Comparison of ENCODE assay signal across 2 cellular contexts in genomic region chr1:22557341-22557950, GRCh38.
TF ChIP-seq lines count a peak whose summit lies in the region.

No MANE protein-coding gene starts in this region.

TF ChIP-seq in HEK293, 187 proteins besides CTCF, POLR2A, EP300 and RAD21 (continued from another document and continues in another):
- TF ChIP-seq, protein P1, sequence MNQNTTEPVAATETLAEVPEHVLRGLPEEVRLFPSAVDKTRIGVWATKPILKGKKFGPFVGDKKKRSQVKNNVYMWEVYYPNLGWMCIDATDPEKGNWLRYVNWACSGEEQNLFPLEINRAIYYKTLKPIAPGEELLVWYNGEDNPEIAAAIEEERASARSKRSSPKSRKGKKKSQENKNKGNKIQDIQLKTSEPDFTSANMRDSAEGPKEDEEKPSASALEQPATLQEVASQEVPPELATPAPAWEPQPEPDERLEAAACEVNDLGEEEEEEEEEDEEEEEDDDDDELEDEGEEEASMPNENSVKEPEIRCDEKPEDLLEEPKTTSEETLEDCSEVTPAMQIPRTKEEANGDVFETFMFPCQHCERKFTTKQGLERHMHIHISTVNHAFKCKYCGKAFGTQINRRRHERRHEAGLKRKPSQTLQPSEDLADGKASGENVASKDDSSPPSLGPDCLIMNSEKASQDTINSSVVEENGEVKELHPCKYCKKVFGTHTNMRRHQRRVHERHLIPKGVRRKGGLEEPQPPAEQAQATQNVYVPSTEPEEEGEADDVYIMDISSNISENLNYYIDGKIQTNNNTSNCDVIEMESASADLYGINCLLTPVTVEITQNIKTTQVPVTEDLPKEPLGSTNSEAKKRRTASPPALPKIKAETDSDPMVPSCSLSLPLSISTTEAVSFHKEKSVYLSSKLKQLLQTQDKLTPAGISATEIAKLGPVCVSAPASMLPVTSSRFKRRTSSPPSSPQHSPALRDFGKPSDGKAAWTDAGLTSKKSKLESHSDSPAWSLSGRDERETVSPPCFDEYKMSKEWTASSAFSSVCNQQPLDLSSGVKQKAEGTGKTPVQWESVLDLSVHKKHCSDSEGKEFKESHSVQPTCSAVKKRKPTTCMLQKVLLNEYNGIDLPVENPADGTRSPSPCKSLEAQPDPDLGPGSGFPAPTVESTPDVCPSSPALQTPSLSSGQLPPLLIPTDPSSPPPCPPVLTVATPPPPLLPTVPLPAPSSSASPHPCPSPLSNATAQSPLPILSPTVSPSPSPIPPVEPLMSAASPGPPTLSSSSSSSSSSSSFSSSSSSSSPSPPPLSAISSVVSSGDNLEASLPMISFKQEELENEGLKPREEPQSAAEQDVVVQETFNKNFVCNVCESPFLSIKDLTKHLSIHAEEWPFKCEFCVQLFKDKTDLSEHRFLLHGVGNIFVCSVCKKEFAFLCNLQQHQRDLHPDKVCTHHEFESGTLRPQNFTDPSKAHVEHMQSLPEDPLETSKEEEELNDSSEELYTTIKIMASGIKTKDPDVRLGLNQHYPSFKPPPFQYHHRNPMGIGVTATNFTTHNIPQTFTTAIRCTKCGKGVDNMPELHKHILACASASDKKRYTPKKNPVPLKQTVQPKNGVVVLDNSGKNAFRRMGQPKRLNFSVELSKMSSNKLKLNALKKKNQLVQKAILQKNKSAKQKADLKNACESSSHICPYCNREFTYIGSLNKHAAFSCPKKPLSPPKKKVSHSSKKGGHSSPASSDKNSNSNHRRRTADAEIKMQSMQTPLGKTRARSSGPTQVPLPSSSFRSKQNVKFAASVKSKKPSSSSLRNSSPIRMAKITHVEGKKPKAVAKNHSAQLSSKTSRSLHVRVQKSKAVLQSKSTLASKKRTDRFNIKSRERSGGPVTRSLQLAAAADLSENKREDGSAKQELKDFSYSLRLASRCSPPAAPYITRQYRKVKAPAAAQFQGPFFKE (tag by site-specific recombination; IDR thresholded peaks at IDR 0.05; ENCODE audit: borderline replicate concordance) = no peak
- TF ChIP-seq, protein P2, sequence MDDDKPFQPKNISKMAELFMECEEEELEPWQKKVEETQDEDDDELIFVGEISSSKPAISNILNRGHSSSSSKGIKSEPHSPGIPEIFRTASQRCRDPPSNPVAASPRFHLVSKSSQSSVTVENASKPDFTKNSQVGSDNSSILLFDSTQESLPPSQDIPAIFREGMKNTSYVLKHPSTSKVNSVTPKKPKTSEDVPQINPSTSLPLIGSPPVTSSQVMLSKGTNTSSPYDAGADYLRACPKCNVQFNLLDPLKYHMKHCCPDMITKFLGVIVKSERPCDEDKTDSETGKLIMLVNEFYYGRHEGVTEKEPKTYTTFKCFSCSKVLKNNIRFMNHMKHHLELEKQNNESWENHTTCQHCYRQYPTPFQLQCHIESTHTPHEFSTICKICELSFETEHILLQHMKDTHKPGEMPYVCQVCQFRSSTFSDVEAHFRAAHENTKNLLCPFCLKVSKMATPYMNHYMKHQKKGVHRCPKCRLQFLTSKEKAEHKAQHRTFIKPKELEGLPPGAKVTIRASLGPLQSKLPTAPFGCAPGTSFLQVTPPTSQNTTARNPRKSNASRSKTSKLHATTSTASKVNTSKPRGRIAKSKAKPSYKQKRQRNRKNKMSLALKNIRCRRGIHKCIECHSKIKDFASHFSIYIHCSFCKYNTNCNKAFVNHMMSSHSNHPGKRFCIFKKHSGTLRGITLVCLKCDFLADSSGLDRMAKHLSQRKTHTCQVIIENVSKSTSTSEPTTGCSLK (tag by site-specific recombination; IDR thresholded peaks at IDR 0.05) = no peak
- TF ChIP-seq ZNF274 (IDR thresholded peaks at IDR 0.05; ENCODE audit: low read length) = no peak
- TF ChIP-seq ZNF274 (tag by site-specific recombination; IDR thresholded peaks at IDR 0.05; ENCODE audit: borderline replicate concordance) = no peak
- no peak for TF ChIP-seq HOXA7 (CRISPR knock-in tag; IDR thresholded peaks at IDR 0.05; ENCODE audit: borderline replicate concordance)
- TF ChIP-seq ZNF366 (tag by site-specific recombination; conservative IDR thresholded peaks at IDR 0.05) = peak; percentile 40; the same call in 1 of the 2 replicates
- peak; percentile 29; the same call in 1 of the 2 replicates for TF ChIP-seq OSR2 (tag by site-specific recombination; IDR thresholded peaks at IDR 0.05)
- TF ChIP-seq, protein P3, sequence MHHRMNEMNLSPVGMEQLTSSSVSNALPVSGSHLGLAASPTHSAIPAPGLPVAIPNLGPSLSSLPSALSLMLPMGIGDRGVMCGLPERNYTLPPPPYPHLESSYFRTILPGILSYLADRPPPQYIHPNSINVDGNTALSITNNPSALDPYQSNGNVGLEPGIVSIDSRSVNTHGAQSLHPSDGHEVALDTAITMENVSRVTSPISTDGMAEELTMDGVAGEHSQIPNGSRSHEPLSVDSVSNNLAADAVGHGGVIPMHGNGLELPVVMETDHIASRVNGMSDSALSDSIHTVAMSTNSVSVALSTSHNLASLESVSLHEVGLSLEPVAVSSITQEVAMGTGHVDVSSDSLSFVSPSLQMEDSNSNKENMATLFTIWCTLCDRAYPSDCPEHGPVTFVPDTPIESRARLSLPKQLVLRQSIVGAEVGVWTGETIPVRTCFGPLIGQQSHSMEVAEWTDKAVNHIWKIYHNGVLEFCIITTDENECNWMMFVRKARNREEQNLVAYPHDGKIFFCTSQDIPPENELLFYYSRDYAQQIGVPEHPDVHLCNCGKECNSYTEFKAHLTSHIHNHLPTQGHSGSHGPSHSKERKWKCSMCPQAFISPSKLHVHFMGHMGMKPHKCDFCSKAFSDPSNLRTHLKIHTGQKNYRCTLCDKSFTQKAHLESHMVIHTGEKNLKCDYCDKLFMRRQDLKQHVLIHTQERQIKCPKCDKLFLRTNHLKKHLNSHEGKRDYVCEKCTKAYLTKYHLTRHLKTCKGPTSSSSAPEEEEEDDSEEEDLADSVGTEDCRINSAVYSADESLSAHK (tag by site-specific recombination; IDR thresholded peaks at IDR 0.05) = peak; percentile 93
- TF ChIP-seq, protein P4, sequence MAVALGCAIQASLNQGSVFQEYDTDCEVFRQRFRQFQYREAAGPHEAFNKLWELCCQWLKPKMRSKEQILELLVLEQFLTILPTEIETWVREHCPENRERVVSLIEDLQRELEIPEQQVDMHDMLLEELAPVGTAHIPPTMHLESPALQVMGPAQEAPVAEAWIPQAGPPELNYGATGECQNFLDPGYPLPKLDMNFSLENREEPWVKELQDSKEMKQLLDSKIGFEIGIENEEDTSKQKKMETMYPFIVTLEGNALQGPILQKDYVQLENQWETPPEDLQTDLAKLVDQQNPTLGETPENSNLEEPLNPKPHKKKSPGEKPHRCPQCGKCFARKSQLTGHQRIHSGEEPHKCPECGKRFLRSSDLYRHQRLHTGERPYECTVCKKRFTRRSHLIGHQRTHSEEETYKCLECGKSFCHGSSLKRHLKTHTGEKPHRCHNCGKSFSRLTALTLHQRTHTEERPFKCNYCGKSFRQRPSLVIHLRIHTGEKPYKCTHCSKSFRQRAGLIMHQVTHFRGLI (tag by site-specific recombination; IDR thresholded peaks at IDR 0.05) = no peak
- no peak for TF ChIP-seq ZNF266 (tag by site-specific recombination; IDR thresholded peaks at IDR 0.05; ENCODE audit: low read depth)
- no peak for TF ChIP-seq KLF1 (tag by site-specific recombination; IDR thresholded peaks at IDR 0.05)
- no peak; the same call in 1 of the 2 replicates for TF ChIP-seq ZNF341 (tag by site-specific recombination; IDR thresholded peaks at IDR 0.05; ENCODE audit: low read depth)
- TF ChIP-seq ZNF510 (tag by site-specific recombination; IDR thresholded peaks at IDR 0.05; ENCODE audit: insufficient replicate concordance) = no peak
- TF ChIP-seq ZNF792 (tag by site-specific recombination; IDR thresholded peaks at IDR 0.05) = no peak

TF ChIP-seq in GM23338, 12 proteins besides CTCF, POLR2A, EP300 and RAD21 (continued from another document):
- TF ChIP-seq ZNF462 (CRISPR knock-in tag; IDR thresholded peaks at IDR 0.05) (no peak), ZNF331 (CRISPR knock-in tag; IDR thresholded peaks at IDR 0.05; ENCODE audit: low read depth) (no peak), ZNF114 (CRISPR knock-in tag; IDR thresholded peaks at IDR 0.05) (no peak), CREB1 (CRISPR knock-in tag; IDR thresholded peaks at IDR 0.05; ENCODE audit: low read depth) (no peak), EZH2phosphoT487 (IDR thresholded peaks at IDR 0.05; ENCODE audit: unreplicated experiment) (no peak), EZH2 (IDR thresholded peaks at IDR 0.05; ENCODE audit: low read depth, unreplicated experiment) (no peak)
- TF ChIP-seq, protein P5, sequence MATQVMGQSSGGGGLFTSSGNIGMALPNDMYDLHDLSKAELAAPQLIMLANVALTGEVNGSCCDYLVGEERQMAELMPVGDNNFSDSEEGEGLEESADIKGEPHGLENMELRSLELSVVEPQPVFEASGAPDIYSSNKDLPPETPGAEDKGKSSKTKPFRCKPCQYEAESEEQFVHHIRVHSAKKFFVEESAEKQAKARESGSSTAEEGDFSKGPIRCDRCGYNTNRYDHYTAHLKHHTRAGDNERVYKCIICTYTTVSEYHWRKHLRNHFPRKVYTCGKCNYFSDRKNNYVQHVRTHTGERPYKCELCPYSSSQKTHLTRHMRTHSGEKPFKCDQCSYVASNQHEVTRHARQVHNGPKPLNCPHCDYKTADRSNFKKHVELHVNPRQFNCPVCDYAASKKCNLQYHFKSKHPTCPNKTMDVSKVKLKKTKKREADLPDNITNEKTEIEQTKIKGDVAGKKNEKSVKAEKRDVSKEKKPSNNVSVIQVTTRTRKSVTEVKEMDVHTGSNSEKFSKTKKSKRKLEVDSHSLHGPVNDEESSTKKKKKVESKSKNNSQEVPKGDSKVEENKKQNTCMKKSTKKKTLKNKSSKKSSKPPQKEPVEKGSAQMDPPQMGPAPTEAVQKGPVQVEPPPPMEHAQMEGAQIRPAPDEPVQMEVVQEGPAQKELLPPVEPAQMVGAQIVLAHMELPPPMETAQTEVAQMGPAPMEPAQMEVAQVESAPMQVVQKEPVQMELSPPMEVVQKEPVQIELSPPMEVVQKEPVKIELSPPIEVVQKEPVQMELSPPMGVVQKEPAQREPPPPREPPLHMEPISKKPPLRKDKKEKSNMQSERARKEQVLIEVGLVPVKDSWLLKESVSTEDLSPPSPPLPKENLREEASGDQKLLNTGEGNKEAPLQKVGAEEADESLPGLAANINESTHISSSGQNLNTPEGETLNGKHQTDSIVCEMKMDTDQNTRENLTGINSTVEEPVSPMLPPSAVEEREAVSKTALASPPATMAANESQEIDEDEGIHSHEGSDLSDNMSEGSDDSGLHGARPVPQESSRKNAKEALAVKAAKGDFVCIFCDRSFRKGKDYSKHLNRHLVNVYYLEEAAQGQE (IDR thresholded peaks at IDR 0.05; ENCODE audit: unreplicated experiment) = no peak
